In genomic region chr1:182080955-182081582, GRCh38 we compare ENCODE assay signal across 8 cellular contexts. TPM values are rescaled to one million over a fixed set of nuclear protein-coding genes. Genes with fewer than 3 reads are reported as not detected.
DNase-seq lines count a peak whose midpoint lies in the region; ATAC-seq, FAIRE-seq and TF ChIP-seq lines count a peak whose summit lies in the region.
"Had no signal": no experiment of that assay in that cellular context is flagged by ENCODE, and none has a peak within 500 bp of the region (broad histone marks: within the 10 kb centered on the region; RNA-seq: fewer than 3 reads in every experiment).

No MANE protein-coding gene starts in this region.

- H3K9me3 Mint-ChIP-seq in astrocyte (ENCODE audit: unreplicated experiment), result no peaks in the 10 kb centered on the region

- H3K4me3 Mint-ChIP-seq in astrocyte (ENCODE audit: unreplicated experiment), result no peak overlapping the region

- TF ChIP-seq CTCF in DND-41 (IDR thresholded peaks at IDR 0.05; ENCODE audit: borderline replicate concordance, extremely low read depth, low read length, poor library complexity, severe bottlenecking), result peak; percentile 81
- peak; percentile 61 for TF ChIP-seq CTCF in astrocyte (IDR thresholded peaks at IDR 0.05; ENCODE audit: insufficient read depth, low read depth, low read length)

- no peak overlapping the region for H2AFZ ChIP-seq in DND-41 (ENCODE audit: low read depth, low read length)
- no peak overlapping the region for H2AFZ ChIP-seq in astrocyte (ENCODE audit: low read depth, low read length)

- FAIRE-seq in astrocyte (lab: Jason Lieb, UNC), result no peak

- H3K36me3 ChIP-seq in DND-41 (ENCODE audit: insufficient read depth, low read length), result no peaks in the 10 kb centered on the region
- no peaks in the 10 kb centered on the region for H3K36me3 ChIP-seq in astrocyte (ENCODE audit: insufficient read depth, low read length)

- H3K4me2 ChIP-seq in DND-41 (ENCODE audit: insufficient read depth, low read length) (no peak overlapping the region), astrocyte (ENCODE audit: low read length) (no peak overlapping the region)

- H3K9ac ChIP-seq in DND-41 (ENCODE audit: low read depth, low read length), result no peak overlapping the region
- no peak overlapping the region for H3K9ac ChIP-seq in astrocyte (ENCODE audit: low read length)

- no peak overlapping the region for H3K27ac ChIP-seq in DND-41 (ENCODE audit: low read length)
- no peak overlapping the region for H3K27ac ChIP-seq in astrocyte (ENCODE audit: low read depth, low read length)

- DNase-seq in DND-41, result peak; percentile 37
- peak; percentile 44 for DNase-seq in H4 (ENCODE audit: low spot score)
- DNase-seq in NCI-H446 (lab: John Stamatoyannopoulos, UW), result peak; percentile 1 to 16
- DNase-seq in astrocyte (ENCODE audit: low read depth), result peak; percentile 10
- DNase-seq in left kidney (ENCODE audit: low read depth, low spot score), result peak; percentile 72
- DNase-seq in activated T-cell treated with anti-CD3 and anti-CD28 coated beads, Interleukin-2, amount 50 U/mL, for 1 hour, result no peak
- no peak for DNase-seq in activated gamma-delta T cell treated with Interleukin-2 at 50 U/mL for 16 hours

- peak; percentile 53 for ATAC-seq in DND-41 (ENCODE audit: insufficient read depth, low read depth)

- H3K79me2 ChIP-seq in DND-41 (ENCODE audit: insufficient read depth, low read length), result no peaks in the 10 kb centered on the region
- no peaks in the 10 kb centered on the region for H3K79me2 ChIP-seq in astrocyte (ENCODE audit: insufficient read depth, low read length)

- H3K27me3 ChIP-seq in DND-41 (ENCODE audit: insufficient read depth, low read length, poor library complexity) (peaks cover 3% of the 10 kb centered on the region), astrocyte (ENCODE audit: insufficient read depth, low read length) (no peaks in the 10 kb centered on the region)

- no peaks in the 10 kb centered on the region for H4K20me1 ChIP-seq in DND-41 (ENCODE audit: insufficient read depth, low read length)
- H4K20me1 ChIP-seq in astrocyte (ENCODE audit: insufficient read depth, low read length), result no peaks in the 10 kb centered on the region

- no peak overlapping the region for H3K4me3 ChIP-seq in DND-41 (ENCODE audit: low read depth in 1 of 2, low read length in 2 of 2)
- no peak overlapping the region for H3K4me3 ChIP-seq in astrocyte (ENCODE audit: insufficient read depth, low read depth, low read length)

- H3K9me3 ChIP-seq in DND-41 (ENCODE audit: insufficient read depth, low read length, severe bottlenecking), result no peaks in the 10 kb centered on the region
- no peaks in the 10 kb centered on the region for H3K9me3 ChIP-seq in astrocyte (ENCODE audit: insufficient read depth, low read depth, low read length)

- peaks cover 5% of the 10 kb centered on the region for H3K4me1 ChIP-seq in DND-41 (ENCODE audit: insufficient read depth, low read length)
- no peaks in the 10 kb centered on the region for H3K4me1 ChIP-seq in astrocyte (ENCODE audit: insufficient read depth, low read length)

- peaks cover 4% of the 10 kb centered on the region for H3K4me1 Mint-ChIP-seq in astrocyte (ENCODE audit: low read depth, unreplicated experiment)

- H3K27ac Mint-ChIP-seq in astrocyte (ENCODE audit: unreplicated experiment), result no peak overlapping the region

- no peaks in the 10 kb centered on the region for H3K36me3 Mint-ChIP-seq in astrocyte (ENCODE audit: low read depth, unreplicated experiment)

- no peaks in the 10 kb centered on the region for H3K27me3 Mint-ChIP-seq in astrocyte (ENCODE audit: low read depth, unreplicated experiment)

RNA-seq across cellular contexts. Expression of gene ZNF648, which starts 19.6 kb away (rescaled TPM):
- total RNA-seq in H4 (2014; rRNA removed; shearing (Covaris generic)), result 0.06 TPM in 1 of 2 replicates, not detected in the other
- total RNA-seq in astrocyte, result not detected in 2 replicates
- total RNA-seq: activated CD8-positive, alpha-beta memory T cell treated with anti-CD3 and anti-CD28 coated beads for 36 hours had no signal

Comparison
In these comparisons a context has a peak if more than half of its experiments do, and no peak if none do; other contexts are left out.
1. DNase-seq: peak in DND-41 (single experiment), H4 (single experiment), NCI-H446 (2 of 2), astrocyte (single experiment) and left kidney (single experiment); none in activated T-cell treated with anti-CD3 and anti-CD28 coated beads, Interleukin-2, amount 50 U/mL, for 1 hour (single experiment) and activated gamma-delta T cell treated with Interleukin-2 at 50 U/mL for 16 hours (single experiment).